ENCODE assay signal across 8 cellular contexts in genomic region chr5:32585446-32586250, GRCh38. TPM values are rescaled to one million over a fixed set of nuclear protein-coding genes. Genes with fewer than 3 reads are reported as not detected.
DNase-seq lines count a peak whose midpoint lies in the region; ATAC-seq and TF ChIP-seq lines count a peak whose summit lies in the region.

TSS of gene SUB1 (plus strand) at chr5:32585557. CDS start at chr5:32588513, 2,956 bp downstream.

- intact Hi-C loops in T-helper 1 cell treated with Interleukin-12 subunit alpha and Interleukin-12 subunit beta and Interleukin-4 antibody, amounts not matched to agents 30 ng/mL and 1 ng/mL, for 36 hours (cut with micrococcal nuclease) = loop anchor here (1.0 to 2.0 kb wide), 8 partner anchors 12 to 1422 kb away; partner anchors contain the start of genes C5orf22, DROSHA, TARS1 and ZFR
- intact Hi-C loops in left ventricle myocardium inferior (cut with micrococcal nuclease) = no loop called here
- intact Hi-C loops in prostate gland (cut with DNase I) = loop anchor here (2.0 to 5.0 kb wide), 3 partner anchors 97 to 348 kb away; partner anchors contain the start of gene ZFR

- H3K4me3 ChIP-seq in left ventricle myocardium inferior (peak within 1 kb of the TSS; percentile 93), prostate gland (peak within 1 kb of the TSS; percentile 77 to 100), urinary bladder (ENCODE audit: low read depth, low read length) (peak within 1 kb of the TSS; percentile 97)

- H3K36me3 ChIP-seq in left ventricle myocardium inferior = peaks cover 19% of the 10 kb centered on the region
- H3K36me3 ChIP-seq in prostate gland = no peaks in the 10 kb centered on the region
- peaks cover 1% of the 10 kb centered on the region for H3K36me3 ChIP-seq in urinary bladder (ENCODE audit: insufficient read depth)

- TF ChIP-seq CTCF in GM13977 (IDR thresholded peaks at IDR 0.05; ENCODE audit: extremely low read depth, insufficient read depth, missing control alignments) (peak; percentile 1), left ventricle myocardium inferior (IDR thresholded peaks at IDR 0.05; ENCODE audit: borderline replicate concordance) (no peak), prostate gland (IDR thresholded peaks at IDR 0.05) (peak in 1 of 4 experiments; percentile 3)

- H3K27ac ChIP-seq in left ventricle myocardium inferior (replicated peaks) (peak within 1 kb of the TSS; percentile 99), prostate gland (peak within 1 kb of the TSS; percentile 96 to 100), urinary bladder (ENCODE audit: low read depth) (peak within 1 kb of the TSS; percentile 100)

- H3K9me3 ChIP-seq in left ventricle myocardium inferior (replicated peaks) = peaks cover 2% of the 10 kb centered on the region
- H3K9me3 ChIP-seq in prostate gland = no peaks in the 10 kb centered on the region

- peaks cover 39% of the 10 kb centered on the region for H3K4me1 ChIP-seq in left ventricle myocardium inferior
- H3K4me1 ChIP-seq in prostate gland (replicated peaks) = no peaks in the 10 kb centered on the region
- no peaks in the 10 kb centered on the region for H3K4me1 ChIP-seq in urinary bladder (ENCODE audit: insufficient read depth)

- in situ Hi-C loops in GM13977 (cut with MboI; ENCODE audit: low pct_unique_long_range_greater_than_20kb, low sequenced_read_pairs, unreplicated experiment) = no loop called here

- TF ChIP-seq POLR2A in prostate gland (IDR thresholded peaks at IDR 0.05) = peak; percentile 62

- H3K27me3 ChIP-seq in left ventricle myocardium inferior (ENCODE audit: low read depth) = no peaks in the 10 kb centered on the region
- no peaks in the 10 kb centered on the region for H3K27me3 ChIP-seq in prostate gland (replicated peaks; ENCODE audit: insufficient read depth)

- peak; percentile 89 for DNase-seq in GM13977 (ENCODE audit: low spot score)
- DNase-seq in NCI-H146 treated with DMSO at 0.1 percent for 48 hours (lab: John Stamatoyannopoulos, UW; ENCODE audit: unreplicated experiment) = peak; percentile 81
- DNase-seq in amniotic epithelial cell (ENCODE audit: low read depth) = peak; percentile 87
- DNase-seq in left ventricle myocardium inferior = peak; percentile 96
- peak; percentile 85 for DNase-seq in prostate gland (ENCODE audit: low spot score)

- ATAC-seq in HG02884 (IDR thresholded peaks at IDR 0.05; ENCODE audit: unreplicated experiment) = peak; percentile 40

- WGBS in prostate gland = under 1% methylated on average over 86 of the region's 86 CpGs
- under 1% methylated on average over 86 of the region's 86 CpGs for WGBS in urinary bladder

RNA-seq across cellular contexts. Expression of gene SUB1, which starts in this region (rescaled TPM):
- 477 and 479 TPM in 2 replicates for total RNA-seq in T-helper 1 cell treated with Interleukin-12 subunit alpha and Interleukin-12 subunit beta and Interleukin-4 antibody, amounts not matched to agents 30 ng/mL and 1 ng/mL, for 36 hours
- total RNA-seq in left ventricle myocardium inferior = 222 TPM
- 100 to 1,000 TPM; 135 to 190 TPM for total RNA-seq in prostate gland
- 186 TPM for total RNA-seq in urinary bladder
- polyA plus RNA-seq in urinary bladder = 99.9 TPM

Comparison
In these comparisons a context has a peak if more than half of its experiments do, and no peak if none do; other contexts are left out.
1. Peak in every context shown above with its lines: DNase-seq, ATAC-seq, H3K4me3 ChIP-seq and H3K27ac ChIP-seq.